Comparison of ENCODE assay signal across 26 cellular contexts in the genomic region with DNA sequence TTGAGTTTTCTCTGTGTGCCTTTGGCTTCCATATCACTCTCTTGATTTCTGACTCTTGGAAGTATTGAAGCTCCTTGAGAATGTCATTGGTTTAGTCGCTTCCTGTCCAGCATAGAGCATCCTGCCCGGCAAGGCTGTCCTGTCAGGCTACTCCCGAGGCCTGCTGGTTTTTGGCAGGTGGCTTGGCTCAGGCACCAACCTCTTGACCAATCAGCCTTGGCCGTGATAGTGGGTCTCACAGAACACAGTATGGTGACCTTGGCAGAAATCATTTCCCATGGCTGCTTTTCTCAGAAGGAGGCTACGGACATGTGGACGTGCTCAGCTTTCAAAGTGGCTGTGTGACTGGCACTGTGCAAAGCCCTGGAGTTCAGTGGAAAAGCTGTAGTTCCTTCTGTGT.
"Had no signal": no experiment of that assay in that cellular context is flagged by ENCODE, and none has a peak within 500 bp of the region (broad histone marks: within the 10 kb centered on the region; RNA-seq: fewer than 3 reads in every experiment).

No MANE protein-coding gene starts in this region.

- H3K4me3 Mint-ChIP-seq: dendritic cell treated with granulocyte-macrophage colony-stimulating factor and Interleukin-4, amounts not matched to agents 40 ng/mL and 50 ng/mL, for 4 days; endodermal cell; naive thymus-derived CD8-positive, alpha-beta T cell; stimulated activated naive CD8-positive, alpha-beta T cell treated with anti-CD3 and anti-CD28 coated beads, Interleukin-15, amount 100 ng/mL, for 72 hours had no signal

- ATAC-seq: esophagus mucosa; foreskin keratinocyte; gastroesophageal sphincter; heart right ventricle; left cardiac atrium; left lung; naive thymus-derived CD8-positive, alpha-beta T cell; pancreas; right lobe of liver; stimulated activated naive CD8-positive, alpha-beta T cell treated with anti-CD3 and anti-CD28 coated beads, Interleukin-15, amount 100 ng/mL, for 72 hours; upper lobe of right lung had no signal

- DNase-seq: colonic mucosa; effector CD8-positive, alpha-beta T cell; endodermal cell; foreskin keratinocyte; heart right ventricle; kidney; left cardiac atrium; left lung; naive thymus-derived CD8-positive, alpha-beta T cell; pancreas; right lobe of liver; small intestine; stimulated activated CD4-positive, alpha-beta T cell treated with anti-CD3 and anti-CD28 coated beads, Interleukin-15, amount 100 ng/mL, for 24 hours; stimulated activated CD4-positive, alpha-beta T cell treated with anti-CD3 and anti-CD28 coated beads, Interleukin-2, amount 100 ng/mL, for 48 hours; stimulated activated naive CD4-positive, alpha-beta T cell; stimulated activated naive CD8-positive, alpha-beta T cell treated with anti-CD3 and anti-CD28 coated beads, Interleukin-15, amount 100 ng/mL, for 72 hours; transverse colon; upper lobe of right lung; uterus had no signal

- H3K27ac Mint-ChIP-seq: dendritic cell treated with granulocyte-macrophage colony-stimulating factor and Interleukin-4, amounts not matched to agents 40 ng/mL and 50 ng/mL, for 4 days; endodermal cell; naive thymus-derived CD8-positive, alpha-beta T cell; progenitor cell of endocrine pancreas had no signal

- H3K9me3 Mint-ChIP-seq: dendritic cell treated with granulocyte-macrophage colony-stimulating factor and Interleukin-4, amounts not matched to agents 40 ng/mL and 50 ng/mL, for 4 days; endodermal cell; stimulated activated naive CD8-positive, alpha-beta T cell treated with anti-CD3 and anti-CD28 coated beads, Interleukin-15, amount 100 ng/mL, for 72 hours had no signal

- H3K4me3 ChIP-seq: colonic mucosa, gastroesophageal sphincter, heart right ventricle, left lung, pancreas, right lobe of liver, suprapubic skin, transverse colon, upper lobe of right lung, uterus had no signal

- H3K27ac ChIP-seq: colonic mucosa, epithelial cell of prostate, foreskin keratinocyte, gastroesophageal sphincter, left lung, neutrophil, pancreas, right lobe of liver, suprapubic skin, transverse colon, upper lobe of right lung, uterus had no signal

- H3K36me3 Mint-ChIP-seq: naive thymus-derived CD8-positive, alpha-beta T cell had no signal

- H3K36me3 ChIP-seq: colonic mucosa, gastroesophageal sphincter, heart right ventricle, left lung, neutrophil, pancreas, right lobe of liver, suprapubic skin, transverse colon, upper lobe of right lung, uterus had no signal

- H3K4me1 ChIP-seq: foreskin keratinocyte, pancreas, uterus had no signal

- H3K9me3 ChIP-seq: colonic mucosa, gastroesophageal sphincter, heart right ventricle, left lung, neutrophil, pancreas, right lobe of liver, suprapubic skin, transverse colon, upper lobe of right lung, uterus had no signal

- H3K27me3 ChIP-seq: colonic mucosa, foreskin keratinocyte, gastroesophageal sphincter, pancreas, right lobe of liver, suprapubic skin, transverse colon, uterus had no signal
